ENCODE assay signal across 1 cellular context in genomic region chr11:59174664-59175033, GRCh38.
A peak's percentile ranks its signal among the peaks of the same experiment; 100 is the strongest.
TF ChIP-seq lines count a peak whose summit lies in the region.

No MANE protein-coding gene starts in this region.

TF ChIP-seq in HepG2, 621 proteins besides CTCF, POLR2A, EP300 and RAD21 (continued from another document):
- TF ChIP-seq ZNF44 (CRISPR knock-in tag; IDR thresholded peaks at IDR 0.05) (no peak), ZNF496 (CRISPR knock-in tag; IDR thresholded peaks at IDR 0.05; ENCODE audit: insufficient replicate concordance) (no peak), ZNF652 (CRISPR knock-in tag; IDR thresholded peaks at IDR 0.05; ENCODE audit: borderline replicate concordance, low read depth) (no peak), ZNF766 (CRISPR knock-in tag; IDR thresholded peaks at IDR 0.05; ENCODE audit: borderline replicate concordance) (no peak), MAX (IDR thresholded peaks at IDR 0.05) (0 out of 2 replicates have a peak, but pooled peaks have one; percentile 7), MTF1 (CRISPR knock-in tag; IDR thresholded peaks at IDR 0.05) (no peak), HNF4A (CRISPR knock-in tag; IDR thresholded peaks at IDR 0.05) (peak; percentile 75; the same call in 1 of the 2 replicates), NFE2 (CRISPR knock-in tag; IDR thresholded peaks at IDR 0.05) (no peak), HDAC2 (CRISPR knock-in tag; IDR thresholded peaks at IDR 0.05) (no peak), ZNF205 (CRISPR knock-in tag; IDR thresholded peaks at IDR 0.05) (peak; percentile 97), FOSL2 (CRISPR knock-in tag; IDR thresholded peaks at IDR 0.05) (peak; percentile 30; the same call in 1 of the 2 replicates), ZNF724P (CRISPR knock-in tag; IDR thresholded peaks at IDR 0.05; ENCODE audit: borderline replicate concordance) (no peak), U2AF2 (IDR thresholded peaks at IDR 0.05; ENCODE audit: low read depth, low read length) (no peak), NRL (CRISPR knock-in tag; IDR thresholded peaks at IDR 0.05; ENCODE audit: borderline replicate concordance) (no peak), ZNF296 (CRISPR knock-in tag; conservative IDR thresholded peaks at IDR 0.05) (no peak), ZNF761 (CRISPR knock-in tag; conservative IDR thresholded peaks at IDR 0.05) (0 out of 2 replicates have a peak, but pooled peaks have one; percentile 3), HOXD1 (CRISPR knock-in tag; IDR thresholded peaks at IDR 0.05) (no peak), GZF1 (CRISPR knock-in tag; IDR thresholded peaks at IDR 0.05) (no peak), ZNF546 (CRISPR knock-in tag; conservative IDR thresholded peaks at IDR 0.05) (no peak), KLF16 (CRISPR knock-in tag; IDR thresholded peaks at IDR 0.05) (no peak), MXI1 (IDR thresholded peaks at IDR 0.05; ENCODE audit: borderline replicate concordance, low read depth, low read length) (no peak), ZNF264 (CRISPR knock-in tag; IDR thresholded peaks at IDR 0.05) (no peak), SATB2 (CRISPR knock-in tag; IDR thresholded peaks at IDR 0.05) (no peak), RBFOX2 (IDR thresholded peaks at IDR 0.05; ENCODE audit: low read depth, low read length) (no peak), ZSCAN12 (CRISPR knock-in tag; IDR thresholded peaks at IDR 0.05) (no peak), THAP9 (CRISPR knock-in tag; IDR thresholded peaks at IDR 0.05; ENCODE audit: borderline replicate concordance) (no peak), TEAD2 (CRISPR knock-in tag; IDR thresholded peaks at IDR 0.05) (no peak), ZKSCAN5 (CRISPR knock-in tag; IDR thresholded peaks at IDR 0.05) (no peak), KAT8 (CRISPR knock-in tag; IDR thresholded peaks at IDR 0.05) (no peak; the same call in 1 of the 2 replicates), ZFX (CRISPR knock-in tag; IDR thresholded peaks at IDR 0.05; ENCODE audit: low read depth) (no peak), ZNF230 (CRISPR knock-in tag; IDR thresholded peaks at IDR 0.05) (no peak), MTA1 (CRISPR knock-in tag; IDR thresholded peaks at IDR 0.05; ENCODE audit: borderline replicate concordance) (0 out of 2 replicates have a peak, but pooled peaks have one; percentile 5), ZNF10 (CRISPR knock-in tag; IDR thresholded peaks at IDR 0.05; ENCODE audit: borderline replicate concordance, low read depth) (no peak), ZSCAN31 (CRISPR knock-in tag; IDR thresholded peaks at IDR 0.05; ENCODE audit: low read depth) (no peak), ZNF629 (CRISPR knock-in tag; conservative IDR thresholded peaks at IDR 0.05) (no peak), GMEB2 (CRISPR knock-in tag; IDR thresholded peaks at IDR 0.05; ENCODE audit: low read depth) (no peak), ZNF234 (CRISPR knock-in tag; conservative IDR thresholded peaks at IDR 0.05) (no peak), ZGPAT (CRISPR knock-in tag; IDR thresholded peaks at IDR 0.05) (no peak)
- TF ChIP-seq, protein P1, sequence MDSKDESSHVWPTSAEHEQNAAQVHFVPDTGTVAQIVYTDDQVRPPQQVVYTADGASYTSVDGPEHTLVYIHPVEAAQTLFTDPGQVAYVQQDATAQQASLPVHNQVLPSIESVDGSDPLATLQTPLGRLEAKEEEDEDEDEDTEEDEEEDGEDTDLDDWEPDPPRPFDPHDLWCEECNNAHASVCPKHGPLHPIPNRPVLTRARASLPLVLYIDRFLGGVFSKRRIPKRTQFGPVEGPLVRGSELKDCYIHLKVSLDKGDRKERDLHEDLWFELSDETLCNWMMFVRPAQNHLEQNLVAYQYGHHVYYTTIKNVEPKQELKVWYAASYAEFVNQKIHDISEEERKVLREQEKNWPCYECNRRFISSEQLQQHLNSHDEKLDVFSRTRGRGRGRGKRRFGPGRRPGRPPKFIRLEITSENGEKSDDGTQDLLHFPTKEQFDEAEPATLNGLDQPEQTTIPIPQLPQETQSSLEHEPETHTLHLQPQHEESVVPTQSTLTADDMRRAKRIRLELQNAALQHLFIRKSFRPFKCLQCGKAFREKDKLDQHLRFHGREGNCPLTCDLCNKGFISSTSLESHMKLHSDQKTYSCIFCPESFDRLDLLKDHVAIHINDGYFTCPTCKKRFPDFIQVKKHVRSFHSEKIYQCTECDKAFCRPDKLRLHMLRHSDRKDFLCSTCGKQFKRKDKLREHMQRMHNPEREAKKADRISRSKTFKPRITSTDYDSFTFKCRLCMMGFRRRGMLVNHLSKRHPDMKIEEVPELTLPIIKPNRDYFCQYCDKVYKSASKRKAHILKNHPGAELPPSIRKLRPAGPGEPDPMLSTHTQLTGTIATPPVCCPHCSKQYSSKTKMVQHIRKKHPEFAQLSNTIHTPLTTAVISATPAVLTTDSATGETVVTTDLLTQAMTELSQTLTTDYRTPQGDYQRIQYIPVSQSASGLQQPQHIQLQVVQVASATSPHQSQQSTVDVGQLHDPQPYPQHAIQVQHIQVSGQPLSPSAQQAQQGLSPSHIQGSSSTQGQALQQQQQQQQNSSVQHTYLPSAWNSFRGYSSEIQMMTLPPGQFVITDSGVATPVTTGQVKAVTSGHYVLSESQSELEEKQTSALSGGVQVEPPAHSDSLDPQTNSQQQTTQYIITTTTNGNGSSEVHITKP (CRISPR knock-in tag; IDR thresholded peaks at IDR 0.05; ENCODE audit: low read depth) = no peak
- TF ChIP-seq, protein P2, sequence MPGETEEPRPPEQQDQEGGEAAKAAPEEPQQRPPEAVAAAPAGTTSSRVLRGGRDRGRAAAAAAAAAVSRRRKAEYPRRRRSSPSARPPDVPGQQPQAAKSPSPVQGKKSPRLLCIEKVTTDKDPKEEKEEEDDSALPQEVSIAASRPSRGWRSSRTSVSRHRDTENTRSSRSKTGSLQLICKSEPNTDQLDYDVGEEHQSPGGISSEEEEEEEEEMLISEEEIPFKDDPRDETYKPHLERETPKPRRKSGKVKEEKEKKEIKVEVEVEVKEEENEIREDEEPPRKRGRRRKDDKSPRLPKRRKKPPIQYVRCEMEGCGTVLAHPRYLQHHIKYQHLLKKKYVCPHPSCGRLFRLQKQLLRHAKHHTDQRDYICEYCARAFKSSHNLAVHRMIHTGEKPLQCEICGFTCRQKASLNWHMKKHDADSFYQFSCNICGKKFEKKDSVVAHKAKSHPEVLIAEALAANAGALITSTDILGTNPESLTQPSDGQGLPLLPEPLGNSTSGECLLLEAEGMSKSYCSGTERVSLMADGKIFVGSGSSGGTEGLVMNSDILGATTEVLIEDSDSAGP (CRISPR knock-in tag; IDR thresholded peaks at IDR 0.05; ENCODE audit: borderline replicate concordance) = 0 out of 2 replicates have a peak, but pooled peaks have one; percentile 13
